ENCODE assay signal across 21 cellular contexts in the genomic region with DNA sequence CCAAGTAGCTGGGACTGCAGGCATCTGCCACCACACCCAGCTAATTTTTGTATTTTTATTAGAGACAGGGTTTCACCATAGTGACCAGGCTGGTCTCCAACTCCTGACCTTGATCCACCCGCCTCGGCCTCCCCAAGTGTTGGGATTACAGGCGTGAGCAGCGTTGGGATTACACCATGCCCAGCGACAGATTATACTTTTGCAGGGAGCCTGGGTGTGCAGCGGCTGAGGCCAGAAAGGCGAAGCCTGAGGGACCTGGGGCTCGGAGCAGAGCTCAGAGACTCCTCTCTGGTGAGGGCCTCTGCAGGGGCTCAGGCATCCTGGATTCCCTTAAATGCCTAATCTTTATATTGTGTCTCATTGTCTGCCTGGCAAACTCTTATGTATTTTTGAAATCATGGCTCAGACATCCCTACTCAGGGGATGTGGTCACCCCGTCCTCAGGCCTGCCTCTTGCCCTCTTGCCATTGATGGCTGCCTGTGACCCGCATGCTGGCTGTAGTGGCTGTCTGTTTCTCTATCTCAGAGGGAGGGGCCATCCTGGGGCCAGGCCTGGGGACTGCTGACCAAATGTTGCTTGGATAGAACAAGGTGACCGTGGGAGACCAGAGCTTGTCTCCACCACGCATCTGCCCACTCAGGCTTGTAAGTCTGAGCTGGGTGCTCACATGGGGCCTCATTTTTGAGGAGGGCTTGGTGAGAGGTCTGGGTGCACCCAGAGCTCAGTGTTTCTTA. TPM values are rescaled to one million over a fixed set of nuclear protein-coding genes. Genes with fewer than 3 reads are reported as not detected.
DNase-seq lines count a peak whose midpoint lies in the region; ATAC-seq and TF ChIP-seq lines count a peak whose summit lies in the region.
"Had no signal": no experiment of that assay in that cellular context is flagged by ENCODE, and none has a peak within 500 bp of the region (broad histone marks: within the 10 kb centered on the region; RNA-seq: fewer than 3 reads in every experiment).

No MANE protein-coding gene starts in this region.

- no peak overlapping the region for H3K4ac ChIP-seq in neuronal stem cell (ENCODE audit: low read length)

- DNase-seq in WTC11 (ENCODE audit: low spot score) (no peak), dorsolateral prefrontal cortex (peak in 5 of 10 donors; percentile 18 to 35 (median 34)), neuronal stem cell (ENCODE audit: low spot score) (no peak), left cardiac atrium (no peak)
- DNase-seq: CD4-positive, alpha-beta memory T cell; DND-41; HCEC 1CT; Karpas-422; MV-4-11; NCI-H1105 treated with DMSO at 0.1 percent for 48 hours; NCI-H2029 treated with DMSO at 0.1 percent for 48 hours; NCI-H226; NCI-H524 treated with DMSO at 0.1 percent for 48 hours; Peyer's patch; SJCRH30 had no signal

- H2AFZ ChIP-seq in neuronal stem cell (ENCODE audit: low read length): no peak overlapping the region
- H2AFZ ChIP-seq: GM23338 had no signal

- H3K27me3 Mint-ChIP-seq in WTC11 (ENCODE audit: low read depth): no peaks in the 10 kb centered on the region

- H3K18ac ChIP-seq in neuronal stem cell (ENCODE audit: low read length): peak overlapping the region; percentile 56

- POLR2A ChIA-PET in WTC11 (lab: Charles Lee): no interaction called here

- no peak overlapping the region for H2BK12ac ChIP-seq in neuronal stem cell (ENCODE audit: low read length)

- H3K9me3 Mint-ChIP-seq in WTC11: peaks cover 9% of the 10 kb centered on the region

- H3K27ac ChIP-seq in dorsolateral prefrontal cortex: peak overlapping the region in 53 of 59 donors; percentile 5 to 100 (median 95)
- H3K27ac ChIP-seq in neuronal stem cell (replicated peaks; ENCODE audit: low read length): no peak overlapping the region
- peak overlapping the region; percentile 76 for H3K27ac ChIP-seq in temporal lobe (ENCODE audit: low read depth, low read length)
- H3K27ac ChIP-seq: BLaER1 treated with 17β-estradiol and CSF1 and Interleukin-3, amounts not matched to agents 10 nM and 100 nM; Peyer's patch; SJCRH30 had no signal

- no peak overlapping the region for H4K8ac ChIP-seq in neuronal stem cell (ENCODE audit: low read depth, low read length)

- no peak overlapping the region for H3K4me3 Mint-ChIP-seq in WTC11
- H3K4me3 Mint-ChIP-seq: CD4-positive, alpha-beta memory T cell; GM23338 had no signal

- peaks cover 0 to 4% of the 10 kb centered on the region in 2 donors for H3K9me3 ChIP-seq in neuronal stem cell (replicated peaks in 1 of 2; ENCODE audit: control insufficient read depth in 2 of 2, insufficient read depth in 1 of 2, low read depth in 1 of 2, low read length in 2 of 2)
- H3K9me3 ChIP-seq: Peyer's patch had no signal

- H3K4me1 ChIP-seq in neuronal stem cell (ENCODE audit: control insufficient read depth in 2 of 2, insufficient read depth in 1 of 2, low read depth in 1 of 2, low read length in 2 of 2): peaks cover 7 to 18% of the 10 kb centered on the region in 2 donors

- peaks cover 28% of the 10 kb centered on the region for H3K36me3 Mint-ChIP-seq in WTC11
- H3K36me3 Mint-ChIP-seq: CD4-positive, alpha-beta memory T cell had no signal

- ATAC-seq in WTC11: no peak
- ATAC-seq in HG03280 (IDR thresholded peaks at IDR 0.05; ENCODE audit: unreplicated experiment): no peak
- no peak for ATAC-seq in left cardiac atrium
- ATAC-seq in GM18520 (IDR thresholded peaks at IDR 0.05; ENCODE audit: unreplicated experiment): no peak
- ATAC-seq: GM12878, GM23338 had no signal

- H3K4me2 ChIP-seq in neuronal stem cell (ENCODE audit: insufficient read depth, low read length, poor library complexity, severe bottlenecking): no peak overlapping the region
- H3K4me2 ChIP-seq: BLaER1 treated with 17β-estradiol and CSF1 and Interleukin-3, amounts not matched to agents 10 nM and 100 nM; GM23338 had no signal

- no peak overlapping the region for H3K4me3 ChIP-seq in dorsolateral prefrontal cortex
- no peak overlapping the region for H3K4me3 ChIP-seq in neuronal stem cell (ENCODE audit: low read length in 2 of 2)
- H3K4me3 ChIP-seq: BLaER1 treated with 17β-estradiol and CSF1 and Interleukin-3, amounts not matched to agents 10 nM and 100 nM; GM12878; GM23338; Peyer's patch; SJCRH30 had no signal

- H2BK15ac ChIP-seq in neuronal stem cell (ENCODE audit: low read length): no peak overlapping the region

- no peak overlapping the region for H2AK5ac ChIP-seq in neuronal stem cell (ENCODE audit: low read depth, low read length)

- H2BK5ac ChIP-seq in neuronal stem cell (ENCODE audit: low read length): no peak overlapping the region

- H2BK120ac ChIP-seq in neuronal stem cell (ENCODE audit: low read depth, low read length): no peak overlapping the region

- H3K27ac Mint-ChIP-seq in WTC11: peak overlapping the region; percentile 49
- H3K27ac Mint-ChIP-seq: CD4-positive, alpha-beta memory T cell; GM23338 had no signal

- peaks cover 0 to 60% of the 10 kb centered on the region in 2 donors for H3K36me3 ChIP-seq in neuronal stem cell (replicated peaks in 1 of 2; ENCODE audit: control insufficient read depth in 2 of 2, insufficient read depth in 2 of 2, low read length in 2 of 2)
- H3K36me3 ChIP-seq: BLaER1 treated with 17β-estradiol and CSF1 and Interleukin-3, amounts not matched to agents 10 nM and 100 nM; Peyer's patch had no signal

- no peaks in the 10 kb centered on the region for H3K27me3 ChIP-seq in dorsolateral prefrontal cortex
- no peaks in the 10 kb centered on the region for H3K27me3 ChIP-seq in neuronal stem cell (ENCODE audit: control insufficient read depth in 3 of 3, insufficient read depth in 3 of 3, low read depth in 1 of 3, low read length in 3 of 3)
- H3K27me3 ChIP-seq: Peyer's patch, SJCRH30 had no signal

- intact Hi-C loops in dorsolateral prefrontal cortex (cut with DNase I): loop anchor here in 1 of 2 donors (5.0 kb wide), 1 partner anchor 42 kb away; the partner anchor contains the start of gene B9D1
- intact Hi-C loops in left cardiac atrium (cut with DNase I): no loop called here

- WGBS in neuronal stem cell (ENCODE audit: extremely low coverage in 2 of 2, insufficient read length in 2 of 2, insufficient replicate concordance in 1 of 2), 2 donors: no CpG with 5 or more reads among the region's 12 CpGs

- TF ChIP-seq CTCF in WTC11 (IDR thresholded peaks at IDR 0.05): no peak
- TF ChIP-seq CTCF in dorsolateral prefrontal cortex (IDR thresholded peaks at IDR 0.05 in 54 of 56, conservative IDR thresholded peaks at IDR 0.05 in 2 of 56; ENCODE audit: low read depth in 1 of 56, partially characterized antibody in 56 of 56): no peak

- H3K79me1 ChIP-seq in neuronal stem cell (ENCODE audit: low read depth, low read length): no peaks in the 10 kb centered on the region

- H3K9ac ChIP-seq in neuronal stem cell (ENCODE audit: low read depth, low read length, poor library complexity): peak overlapping the region; percentile 14
- H3K9ac ChIP-seq: BLaER1 treated with 17β-estradiol and CSF1 and Interleukin-3, amounts not matched to agents 10 nM and 100 nM had no signal

- H3K4me1 Mint-ChIP-seq in WTC11: peaks cover 31% of the 10 kb centered on the region
- H3K4me1 Mint-ChIP-seq: CD4-positive, alpha-beta memory T cell had no signal

- peak overlapping the region; percentile 34 for H3K23ac ChIP-seq in neuronal stem cell (ENCODE audit: low read depth, low read length, poor library complexity)

- H4K91ac ChIP-seq in neuronal stem cell (ENCODE audit: low read depth, low read length, poor library complexity): no peak overlapping the region

- no peak overlapping the region for H3K14ac ChIP-seq in neuronal stem cell (ENCODE audit: low read length)

- CTCF ChIA-PET in WTC11 (lab: Charles Lee): interaction anchor here (0.6 to 5.8 kb wide), 5 partner anchors 18 to 182 kb away, joined by 3 to 71 read pairs (median 6); partner anchors contain the start of gene B9D1

TF ChIP-seq in WTC11, 78 proteins besides CTCF, POLR2A, EP300 and RAD21:
- TF ChIP-seq MYBL2 (CRISPR knock-in tag; IDR thresholded peaks at IDR 0.05) (no peak), ZNF219 (CRISPR knock-in tag; IDR thresholded peaks at IDR 0.05; ENCODE audit: borderline replicate concordance) (no peak), CBFB (CRISPR knock-in tag; IDR thresholded peaks at IDR 0.05; ENCODE audit: low read depth) (no peak), FOXJ3 (CRISPR knock-in tag; IDR thresholded peaks at IDR 0.05; ENCODE audit: borderline replicate concordance) (no peak), TEAD4 (CRISPR knock-in tag; IDR thresholded peaks at IDR 0.05) (no peak), ZNF317 (CRISPR knock-in tag; IDR thresholded peaks at IDR 0.05; ENCODE audit: borderline replicate concordance, low read depth) (no peak), ZNF396 (CRISPR knock-in tag; IDR thresholded peaks at IDR 0.05; ENCODE audit: borderline replicate concordance) (no peak)

RNA-seq across cellular contexts. Expression of gene B9D1, which starts 42.6 kb away (rescaled TPM):
- total RNA-seq in WTC11 (2021) (31.9 to 39.2 TPM (median 39.0 TPM) in 3 replicates), dorsolateral prefrontal cortex (10 to 100 TPM; 10.3 to 48.5 (median 28.0) TPM), temporal lobe (7.9 TPM), left cardiac atrium (1 to 10 TPM; 7.3 to 8.4 TPM)
- 22.2 TPM for polyA plus RNA-seq in neuronal stem cell (2013, experiment 1 of 2)
- 23.4 TPM for polyA plus RNA-seq in neuronal stem cell (2013, experiment 2 of 2)

RNA-seq across cellular contexts. Expression of gene MAPK7, which starts 58.4 kb away (rescaled TPM):
- total RNA-seq in WTC11 (2021) (35.6 to 38.5 TPM (median 37.4 TPM) in 3 replicates), dorsolateral prefrontal cortex (10 to 100 TPM in 118 of 120 experiments, 1 to 10 TPM in 2; 9.3 to 31.4 (median 15.9) TPM), temporal lobe (18.2 TPM), left cardiac atrium (10 to 100 TPM; 13.8 to 15.1 TPM)
- 21.1 TPM for polyA plus RNA-seq in neuronal stem cell (2013, experiment 1 of 2)
- polyA plus RNA-seq in neuronal stem cell (2013, experiment 2 of 2): 21.3 TPM
